Comparison of ENCODE assay signal across 14 cellular contexts in genomic region chr14:74400328-74400727, GRCh38. TPM values are rescaled to one million over a fixed set of nuclear protein-coding genes. Genes with fewer than 3 reads are reported as not detected.
DNase-seq lines count a peak whose midpoint lies in the region; ATAC-seq and TF ChIP-seq lines count a peak whose summit lies in the region.
"Had no signal": no experiment of that assay in that cellular context is flagged by ENCODE, and none has a peak within 500 bp of the region (broad histone marks: within the 10 kb centered on the region; RNA-seq: fewer than 3 reads in every experiment).

No MANE protein-coding gene starts in this region.

- no peaks in the 10 kb centered on the region for H3K36me3 Mint-ChIP-seq in activated T-helper 17 cell treated with anti-CD3 and anti-CD28 coated beads, Interleukin-2, amount 50 U/mL, for 72 hours (ENCODE audit: low read depth)
- H3K36me3 Mint-ChIP-seq in memory B cell: no peaks in the 10 kb centered on the region
- H3K36me3 Mint-ChIP-seq in activated CD8-positive, alpha-beta memory T cell treated with anti-CD3 and anti-CD28 coated beads, Interleukin-2, amount 10 ng/mL, durations not matched to agents 7 days and 5 days: no peaks in the 10 kb centered on the region

- H3K4me3 ChIP-seq in BE2C (ENCODE audit: low read depth, low read length): no peak overlapping the region
- H3K4me3 ChIP-seq: mucosa of descending colon, upper lobe of left lung had no signal

- peak overlapping the region; percentile 76 for H3K27ac Mint-ChIP-seq in activated T-helper 17 cell treated with anti-CD3 and anti-CD28 coated beads, Interleukin-2, amount 50 U/mL, for 72 hours
- H3K27ac Mint-ChIP-seq in memory B cell: peak overlapping the region; percentile 94
- no peak overlapping the region for H3K27ac Mint-ChIP-seq in activated CD8-positive, alpha-beta memory T cell treated with anti-CD3 and anti-CD28 coated beads, Interleukin-2, amount 10 ng/mL, durations not matched to agents 7 days and 5 days

- H3K9me3 ChIP-seq in BE2C: no peaks in the 10 kb centered on the region
- H3K9me3 ChIP-seq: mucosa of descending colon, upper lobe of left lung had no signal

- no peaks in the 10 kb centered on the region for H3K4me1 ChIP-seq in BE2C

- H3K4me1 Mint-ChIP-seq in activated T-helper 17 cell treated with anti-CD3 and anti-CD28 coated beads, Interleukin-2, amount 50 U/mL, for 72 hours: peaks cover 3% of the 10 kb centered on the region
- H3K4me1 Mint-ChIP-seq in memory B cell: peaks cover 45% of the 10 kb centered on the region
- peaks cover 32% of the 10 kb centered on the region for H3K4me1 Mint-ChIP-seq in activated CD8-positive, alpha-beta memory T cell treated with anti-CD3 and anti-CD28 coated beads, Interleukin-2, amount 10 ng/mL, durations not matched to agents 7 days and 5 days

- DNase-seq in BE2C (no peak), HCEC 1CT (peak; percentile 36), memory B cell (ENCODE audit: low spot score in 2 of 2) (no peak), left colon (no peak), NCI-H748 treated with DMSO at 0.1 percent for 48 hours (lab: John Stamatoyannopoulos, UW) (no peak)
- no peak for DNase-seq in activated CD4-positive, alpha-beta T cell treated with anti-CD3 and anti-CD28 coated beads, Interleukin-2, amount 50 U/mL, for 4 hours
- DNase-seq in activated CD8-positive, alpha-beta memory T cell treated with anti-CD3 and anti-CD28 coated beads, Interleukin-2, amount 10 ng/mL, durations not matched to agents 7 days and 5 days: no peak
- DNase-seq: activated naive CD4-positive, alpha-beta T cell treated with Interleukin-2 at 50 U/mL for 16 hours; mucosa of descending colon; NCI-H2029; T-helper 1 cell; upper lobe of left lung had no signal

- 0 out of 2 replicates have a peak, but pooled peaks have one; percentile 10 for TF ChIP-seq CTCF in BE2C (IDR thresholded peaks at IDR 0.05; ENCODE audit: low read depth, low read length)

- no peaks in the 10 kb centered on the region for H3K36me3 ChIP-seq in BE2C
- H3K36me3 ChIP-seq: upper lobe of left lung had no signal

- intact Hi-C loops in left colon (cut with DNase I, micrococcal nuclease): no loop called here

- peaks cover 3% of the 10 kb centered on the region for H3K27me3 Mint-ChIP-seq in activated T-helper 17 cell treated with anti-CD3 and anti-CD28 coated beads, Interleukin-2, amount 50 U/mL, for 72 hours
- no peaks in the 10 kb centered on the region for H3K27me3 Mint-ChIP-seq in memory B cell
- H3K27me3 Mint-ChIP-seq in activated CD8-positive, alpha-beta memory T cell treated with anti-CD3 and anti-CD28 coated beads, Interleukin-2, amount 10 ng/mL, durations not matched to agents 7 days and 5 days: peaks cover 15% of the 10 kb centered on the region

- peaks cover 50% of the 10 kb centered on the region for H3K27me3 ChIP-seq in BE2C
- H3K27me3 ChIP-seq: upper lobe of left lung had no signal

- no peaks in the 10 kb centered on the region for H3K9me3 Mint-ChIP-seq in activated T-helper 17 cell treated with anti-CD3 and anti-CD28 coated beads, Interleukin-2, amount 50 U/mL, for 72 hours
- no peaks in the 10 kb centered on the region for H3K9me3 Mint-ChIP-seq in memory B cell
- H3K9me3 Mint-ChIP-seq in activated CD8-positive, alpha-beta memory T cell treated with anti-CD3 and anti-CD28 coated beads, Interleukin-2, amount 10 ng/mL, durations not matched to agents 7 days and 5 days (ENCODE audit: low read depth): no peaks in the 10 kb centered on the region

- ATAC-seq in activated T-helper 17 cell treated with anti-CD3 and anti-CD28 coated beads, Interleukin-2, amount 50 U/mL, for 72 hours (replicated peaks): no peak
- ATAC-seq in memory B cell (ENCODE audit: low read depth) (no peak), left colon (no peak)
- no peak for ATAC-seq in activated CD8-positive, alpha-beta memory T cell treated with anti-CD3 and anti-CD28 coated beads, Interleukin-2, amount 10 ng/mL, durations not matched to agents 7 days and 5 days
- ATAC-seq: mucosa of descending colon had no signal

- H3K4me3 Mint-ChIP-seq in activated T-helper 17 cell treated with anti-CD3 and anti-CD28 coated beads, Interleukin-2, amount 50 U/mL, for 72 hours: peak overlapping the region; percentile 66
- H3K4me3 Mint-ChIP-seq in memory B cell: peak overlapping the region; percentile 57
- no peak overlapping the region for H3K4me3 Mint-ChIP-seq in activated CD8-positive, alpha-beta memory T cell treated with anti-CD3 and anti-CD28 coated beads, Interleukin-2, amount 10 ng/mL, durations not matched to agents 7 days and 5 days

- CTCF ChIA-PET in activated CD8-positive, alpha-beta memory T cell treated with anti-CD3 and anti-CD28 coated beads, Interleukin-2, amount 10 ng/mL, durations not matched to agents 7 days and 5 days (lab: Charles Lee): interaction anchor here (1.8 kb wide), 1 partner anchor 76 kb away, joined by 3 read pairs; no protein-coding TSS in a partner anchor

RNA-seq across cellular contexts. Expression of gene SYNDIG1L, which starts 25.7 kb away (rescaled TPM):
- polyA plus RNA-seq in BE2C (2012; ENCODE audit: insufficient read depth, insufficient read length, low read depth): not detected
- total RNA-seq in activated T-helper 17 cell treated with anti-CD3 and anti-CD28 coated beads, Interleukin-2, amount 50 U/mL, for 72 hours: not detected
- total RNA-seq in activated CD8-positive, alpha-beta memory T cell treated with anti-CD3 and anti-CD28 coated beads, Interleukin-2, amount 10 ng/mL, durations not matched to agents 7 days and 5 days: not detected
- not detected for total RNA-seq in left colon
- total RNA-seq: epithelial cell of proximal tubule had no signal

RNA-seq across cellular contexts. Expression of gene VRTN, which starts 52.1 kb away (rescaled TPM):
- polyA plus RNA-seq in BE2C (2012; ENCODE audit: insufficient read depth, insufficient read length, low read depth): not detected
- not detected for total RNA-seq in activated T-helper 17 cell treated with anti-CD3 and anti-CD28 coated beads, Interleukin-2, amount 50 U/mL, for 72 hours
- not detected for total RNA-seq in activated CD8-positive, alpha-beta memory T cell treated with anti-CD3 and anti-CD28 coated beads, Interleukin-2, amount 10 ng/mL, durations not matched to agents 7 days and 5 days
- total RNA-seq in left colon: not detected
- total RNA-seq: epithelial cell of proximal tubule had no signal
